In genomic region chr1:153178922-153179321, GRCh38 we compare ENCODE assay signal across 1 cellular context.
TF ChIP-seq lines count a peak whose summit lies in the region.

No MANE protein-coding gene starts in this region.

TF ChIP-seq in K562, 482 proteins besides CTCF, POLR2A, EP300 and RAD21:
- TF ChIP-seq, protein P1, sequence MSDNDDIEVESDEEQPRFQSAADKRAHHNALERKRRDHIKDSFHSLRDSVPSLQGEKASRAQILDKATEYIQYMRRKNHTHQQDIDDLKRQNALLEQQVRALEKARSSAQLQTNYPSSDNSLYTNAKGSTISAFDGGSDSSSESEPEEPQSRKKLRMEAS (CRISPR knock-in tag; IDR thresholded peaks at IDR 0.05) = no peak
